ENCODE assay signal across 10 cellular contexts in the genomic region with DNA sequence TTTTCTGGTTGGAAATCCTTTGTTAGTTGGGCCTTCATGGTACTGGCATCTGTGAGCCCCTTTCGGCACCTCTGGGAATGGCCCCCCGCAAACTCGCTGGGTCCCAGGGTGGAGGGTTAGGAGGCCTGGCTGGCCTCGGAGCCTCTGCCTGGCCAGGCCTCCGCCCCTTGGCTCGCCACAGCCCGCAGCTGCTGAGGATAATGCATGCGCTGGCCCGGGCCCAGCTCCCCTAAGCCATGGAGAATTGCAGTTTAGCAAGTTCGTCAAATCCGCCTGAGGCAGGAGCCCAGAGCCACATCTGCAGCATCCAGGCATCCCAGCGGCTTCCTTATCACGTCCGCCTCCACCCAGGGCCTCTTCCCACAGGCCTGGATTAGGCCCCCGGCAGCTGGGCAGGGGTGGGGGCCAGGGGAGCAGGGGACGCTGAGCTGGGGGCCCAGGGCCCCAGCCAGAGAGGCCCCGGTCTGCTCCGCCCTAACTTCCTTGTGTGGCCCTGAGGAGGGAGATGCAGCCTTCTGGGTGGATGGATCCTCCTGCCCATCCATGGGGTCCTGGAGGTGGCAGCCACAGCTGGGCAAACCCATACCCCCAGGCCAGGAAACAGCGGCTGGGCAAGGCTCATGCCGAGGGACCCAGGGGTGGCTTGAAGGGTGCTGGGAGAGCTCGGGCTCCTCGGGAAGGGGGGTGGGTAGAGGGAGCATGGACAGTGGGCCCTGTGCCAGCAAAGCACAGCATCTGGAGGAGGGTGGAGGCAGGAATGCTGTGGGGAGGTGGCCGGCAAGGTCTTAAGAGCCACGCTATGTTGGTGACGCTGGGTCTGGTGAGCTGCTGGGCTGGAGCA. TPM values are rescaled to one million over a fixed set of nuclear protein-coding genes. Genes with fewer than 3 reads are reported as not detected.
DNase-seq lines count a peak whose midpoint lies in the region; ATAC-seq and TF ChIP-seq lines count a peak whose summit lies in the region.
"Had no signal": no experiment of that assay in that cellular context is flagged by ENCODE, and none has a peak within 500 bp of the region (broad histone marks: within the 10 kb centered on the region; RNA-seq: fewer than 3 reads in every experiment).

No MANE protein-coding gene starts in this region.

- H3K4me2 ChIP-seq in IMR-90 (ENCODE audit: low read depth, low read length) = no peak overlapping the region

- H3K23ac ChIP-seq in IMR-90 (ENCODE audit: low read depth, low read length) = no peak overlapping the region

- H2AFZ ChIP-seq in IMR-90 (replicated peaks; ENCODE audit: low read length, poor library complexity) = peak overlapping the region; percentile 23

- in situ Hi-C loops in IMR-90 (cut with MboI; ENCODE audit: low sequenced_read_pairs) (no loop called here), brain microvascular endothelial cell (cut with HindIII; ENCODE audit: low pct_ligation_motif_present, low sequenced_read_pairs) (no loop called here)

- H2AK9ac ChIP-seq in IMR-90 (replicated peaks; ENCODE audit: low read depth, low read length, poor library complexity) = no peak overlapping the region

- no peak overlapping the region for H2BK5ac ChIP-seq in IMR-90 (ENCODE audit: low read depth, low read length, poor library complexity, severe bottlenecking)

- H3K4me1 ChIP-seq in IMR-90 (ENCODE audit: control insufficient read depth, insufficient read depth, low read length) = peaks cover 10% of the 10 kb centered on the region
- H3K4me1 ChIP-seq in right cardiac atrium (ENCODE audit: control insufficient read depth, insufficient read depth, low read length) = peaks cover 15% of the 10 kb centered on the region
- peaks cover 45 to 46% (median 46%) of the 10 kb centered on the region in 3 donors for H3K4me1 ChIP-seq in skeletal muscle tissue (ENCODE audit: control insufficient read depth in 3 of 3, insufficient read depth in 3 of 3, low read length in 3 of 3)

- no peak overlapping the region for H3K27ac Mint-ChIP-seq in activated CD4-positive, alpha-beta memory T cell treated with anti-CD3 and anti-CD28 coated beads, Interleukin-2, amount 10 ng/mL, durations not matched to agents 7 days and 5 days

- no peak overlapping the region for H3K56ac ChIP-seq in IMR-90 (ENCODE audit: extremely low read depth, insufficient read depth, low read length)

- TF ChIP-seq RAD21 in IMR-90 (IDR thresholded peaks at IDR 0.05; ENCODE audit: low read length) = no peak

- no TSS peak for BruUV-seq in IMR-90 (replicated peaks; lab: Mats Ljungman, UMichigan)

- no peaks in the 10 kb centered on the region for H3K36me3 Mint-ChIP-seq in activated CD4-positive, alpha-beta memory T cell treated with anti-CD3 and anti-CD28 coated beads, Interleukin-2, amount 10 ng/mL, durations not matched to agents 7 days and 5 days (ENCODE audit: low read depth)

- no peak for TF ChIP-seq POLR2A in IMR-90 (IDR thresholded peaks at IDR 0.05; ENCODE audit: low read depth, low read length)

- no peaks in the 10 kb centered on the region; the same call in 1 of the 2 replicates for H4K20me1 ChIP-seq in IMR-90 (ENCODE audit: insufficient read depth, low read length)

- H3K4me3 ChIP-seq in IMR-90 (ENCODE audit: insufficient read depth, low read depth, low read length) (no peak overlapping the region), right cardiac atrium (ENCODE audit: low read length) (no peak overlapping the region), skeletal muscle tissue (ENCODE audit: low read length in 3 of 3) (peak overlapping the region in 1 of 3 donors; percentile 23), brain microvascular endothelial cell (ENCODE audit: low read depth, low read length) (no peak overlapping the region)

- H3K4ac ChIP-seq in IMR-90 (ENCODE audit: low read depth, low read length) = no peak overlapping the region

- DNase-seq in IMR-90 (peak; percentile 52), UCSD-AML1 (lab: John Stamatoyannopoulos, UW; ENCODE audit: unreplicated experiment) (peak; percentile 84), right cardiac atrium (peak; percentile 75 to 93 (median 89)), glomerular visceral epithelial cell (ENCODE audit: extremely low spot score) (no peak), brain microvascular endothelial cell (no peak)
- DNase-seq in activated CD4-positive, alpha-beta memory T cell treated with anti-CD3 and anti-CD28 coated beads, Interleukin-2, amount 10 ng/mL, durations not matched to agents 7 days and 5 days = no peak
- DNase-seq: T-helper 1 cell had no signal

- no peak overlapping the region; the same call in 1 of the 2 replicates for H3K18ac ChIP-seq in IMR-90 (ENCODE audit: low read depth, low read length)

- no peaks in the 10 kb centered on the region for H3K79me1 ChIP-seq in IMR-90 (ENCODE audit: low read depth in 1 of 2, low read length in 2 of 2)

- peaks cover 20% of the 10 kb centered on the region for H3K27me3 Mint-ChIP-seq in activated CD4-positive, alpha-beta memory T cell treated with anti-CD3 and anti-CD28 coated beads, Interleukin-2, amount 10 ng/mL, durations not matched to agents 7 days and 5 days

- H2BK15ac ChIP-seq in IMR-90 (ENCODE audit: low read depth, low read length) = no peak overlapping the region; the same call in 2 of the 3 replicates

- H3K36me3 ChIP-seq in IMR-90 (ENCODE audit: control insufficient read depth, insufficient read depth, low read length) (no peaks in the 10 kb centered on the region), skeletal muscle tissue (ENCODE audit: control insufficient read depth in 3 of 3, insufficient read depth in 3 of 3, low read length in 3 of 3) (no peaks in the 10 kb centered on the region), brain microvascular endothelial cell (replicated peaks) (no peaks in the 10 kb centered on the region)

- H3K27ac ChIP-seq in IMR-90 (ENCODE audit: insufficient read depth, low read length) (no peak overlapping the region), right cardiac atrium (ENCODE audit: low read length) (peak overlapping the region; percentile 0), skeletal muscle tissue (ENCODE audit: low read depth, low read length) (peak overlapping the region; percentile 82), brain microvascular endothelial cell (no peak overlapping the region)

- intact Hi-C loops in IMR-90 (cut with micrococcal nuclease) (no loop called here), right cardiac atrium (cut with DNase I) (loop anchor here in 1 of 4 donors (10.0 kb wide), 1 partner anchor 147 kb away; a partner anchor contains a TSS)

- no peak overlapping the region for H2BK20ac ChIP-seq in IMR-90 (ENCODE audit: low read depth, low read length)

- dilution Hi-C loops in IMR-90 (cut with HindIII; ENCODE audit: low sequenced_read_pairs, unreplicated experiment) = no loop called here

- H3K9me3 ChIP-seq in IMR-90 (ENCODE audit: control insufficient read depth, insufficient read depth, low read length) = peaks cover 7% of the 10 kb centered on the region
- no peaks in the 10 kb centered on the region for H3K9me3 ChIP-seq in right cardiac atrium (ENCODE audit: control insufficient read depth, low read length)
- H3K9me3 ChIP-seq in skeletal muscle tissue (ENCODE audit: control insufficient read depth in 3 of 3, low read length in 3 of 3) = no peaks in the 10 kb centered on the region

- ATAC-seq in IMR-90 (ENCODE audit: low read depth) (peak; percentile 53), right cardiac atrium (peak; percentile 62 to 80), GM18870 (IDR thresholded peaks at IDR 0.05; ENCODE audit: unreplicated experiment) (no peak)

- no peak overlapping the region for H2AK5ac ChIP-seq in IMR-90 (ENCODE audit: low read depth, low read length)

- POLR2A ChIA-PET in IMR-90 (lab: Charles Lee; ENCODE audit: unreplicated experiment) = no interaction called here
- POLR2A ChIA-PET in activated CD4-positive, alpha-beta memory T cell treated with anti-CD3 and anti-CD28 coated beads, Interleukin-2, amount 10 ng/mL, durations not matched to agents 7 days and 5 days (lab: Charles Lee) = no interaction called here

- no peak overlapping the region; the same call in 1 of the 2 replicates for H3K14ac ChIP-seq in IMR-90 (replicated peaks; ENCODE audit: low read depth, low read length)

- H3K27me3 ChIP-seq in IMR-90 (ENCODE audit: control insufficient read depth, insufficient read depth, low read length) (peaks cover 22% of the 10 kb centered on the region), right cardiac atrium (ENCODE audit: control insufficient read depth, insufficient read depth) (no peaks in the 10 kb centered on the region), skeletal muscle tissue (ENCODE audit: control insufficient read depth in 3 of 3, insufficient read depth in 3 of 3, low read length in 3 of 3) (peaks cover 3 to 39% (median 30%) of the 10 kb centered on the region in 3 donors), brain microvascular endothelial cell (replicated peaks) (no peaks in the 10 kb centered on the region)

- no peaks in the 10 kb centered on the region for H3K4me1 Mint-ChIP-seq in activated CD4-positive, alpha-beta memory T cell treated with anti-CD3 and anti-CD28 coated beads, Interleukin-2, amount 10 ng/mL, durations not matched to agents 7 days and 5 days

- H4K8ac ChIP-seq in IMR-90 (ENCODE audit: low read depth in 2 of 2, low read length in 2 of 2) = no peak overlapping the region

- no peak overlapping the region for H2BK120ac ChIP-seq in IMR-90 (ENCODE audit: low read depth, low read length)

- H3K9ac ChIP-seq in IMR-90 (ENCODE audit: low read depth, low read length) = no peak overlapping the region
- H3K9ac ChIP-seq in skeletal muscle tissue (ENCODE audit: low read depth in 1 of 3, low read length in 3 of 3) = peak overlapping the region in 1 of 3 donors; percentile 8

- H3K9me3 Mint-ChIP-seq in activated CD4-positive, alpha-beta memory T cell treated with anti-CD3 and anti-CD28 coated beads, Interleukin-2, amount 10 ng/mL, durations not matched to agents 7 days and 5 days = no peaks in the 10 kb centered on the region

- 27% methylated on average over 12 of the region's 25 CpGs; no CpG with 5 or more reads in 1 of the 2 experiments for WGBS in IMR-90 (ENCODE audit: extremely low coverage in 2 of 2, insufficient read length in 1 of 2), 2 experiments
- 41% methylated on average over 25 of the region's 25 CpGs for WGBS in right cardiac atrium

- CTCF ChIA-PET in IMR-90 (lab: Yijun Ruan, JAX) = interaction anchor here (0.5 kb wide), 1 partner anchor 625 kb away, joined by 5 read pairs; no protein-coding TSS in a partner anchor
- CTCF ChIA-PET in activated CD4-positive, alpha-beta memory T cell treated with anti-CD3 and anti-CD28 coated beads, Interleukin-2, amount 10 ng/mL, durations not matched to agents 7 days and 5 days (lab: Charles Lee) = interaction anchor here (1.4 kb wide), 1 partner anchor 15 kb away, joined by 3 read pairs; no protein-coding TSS in a partner anchor

- H4K5ac ChIP-seq in IMR-90 (ENCODE audit: low read depth, low read length) = no peak overlapping the region; the same call in 1 of the 2 replicates

- TF ChIP-seq CTCF in IMR-90 (conservative IDR thresholded peaks at IDR 0.05; ENCODE audit: low read depth, low read length) (no peak), brain microvascular endothelial cell (IDR thresholded peaks at IDR 0.05; ENCODE audit: low read depth, low read length, missing control alignments) (no peak)

- no peaks in the 10 kb centered on the region; the same call in 1 of the 2 replicates for H3K9me1 ChIP-seq in IMR-90 (ENCODE audit: insufficient read depth, low read length)

- H3K4me3 Mint-ChIP-seq in activated CD4-positive, alpha-beta memory T cell treated with anti-CD3 and anti-CD28 coated beads, Interleukin-2, amount 10 ng/mL, durations not matched to agents 7 days and 5 days = no peak overlapping the region

- no peak overlapping the region for H4K91ac ChIP-seq in IMR-90 (ENCODE audit: insufficient read depth, low read depth, low read length)

RNA-seq across cellular contexts. Expression of a gene that starts 48.5 kb away (rescaled TPM):
- total RNA-seq in IMR-90 (2012; rRNA removed) (under 0.01 TPM in 1 of 2 replicates, not detected in the other), right cardiac atrium (not detected), skeletal muscle tissue (283 TPM)
- polyA plus RNA-seq in IMR-90 (2012; rRNA removed) (0.07 TPM in 1 of 2 replicates, not detected in the other), right cardiac atrium (0.07 TPM)
- polyA plus RNA-seq in IMR-90 (2012; cell fraction: cytosol; rRNA removed) = 0.03 and 0.28 TPM in 2 replicates
- 0.09 TPM in 1 of 2 replicates, not detected in the other for polyA plus RNA-seq in IMR-90 (2012; cell fraction: nucleus; rRNA removed; ENCODE audit: low replicate concordance)
- not detected for total RNA-seq in activated CD4-positive, alpha-beta memory T cell treated with anti-CD3 and anti-CD28 coated beads, Interleukin-2, amount 10 ng/mL, durations not matched to agents 7 days and 5 days
- total RNA-seq: pulmonary artery endothelial cell had no signal

Comparison
In these comparisons a context has a peak if more than half of its experiments do, and no peak if none do; other contexts are left out.
1. DNase-seq: peak in IMR-90 (single experiment), UCSD-AML1 (single experiment) and right cardiac atrium (3 of 3); none in glomerular visceral epithelial cell (single experiment), activated CD4-positive, alpha-beta memory T cell treated with anti-CD3 and anti-CD28 coated beads, Interleukin-2, amount 10 ng/mL, durations not matched to agents 7 days and 5 days (single experiment) and brain microvascular endothelial cell (single experiment).
2. H3K27ac ChIP-seq: peak in right cardiac atrium (single experiment) and skeletal muscle tissue (single experiment); none in IMR-90 (single experiment) and brain microvascular endothelial cell (single experiment).
3. RNA of a gene that starts 48.5 kb away (total RNA-seq): 283 TPM in skeletal muscle tissue (single experiment); not detected in right cardiac atrium, under 0.01 TPM in IMR-90 and not detected in activated CD4-positive, alpha-beta memory T cell treated with anti-CD3 and anti-CD28 coated beads, Interleukin-2, amount 10 ng/mL, durations not matched to agents 7 days and 5 days; every median in the first group is over 100 times any median in the second.